Comparison of ENCODE assay signal across 19 cellular contexts in the genomic region with DNA sequence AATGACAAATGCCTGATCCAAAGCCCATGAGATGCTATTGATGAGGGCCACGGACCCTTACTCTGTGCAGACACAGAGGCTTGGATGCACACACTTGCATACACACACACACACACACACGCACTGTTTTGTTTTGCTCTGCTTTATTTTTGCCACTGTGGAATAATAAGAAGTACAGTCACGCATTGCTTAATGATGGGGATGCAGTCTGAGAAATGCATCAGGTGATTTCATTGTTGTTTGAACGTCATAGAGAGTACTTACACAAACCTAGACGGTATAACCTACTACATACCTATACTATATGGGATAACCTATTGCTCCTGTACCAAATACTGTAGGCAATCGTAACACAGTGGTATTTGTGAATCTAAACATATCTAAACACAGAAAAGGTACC.
"Had no signal": no experiment of that assay in that cellular context is flagged by ENCODE, and none has a peak within 500 bp of the region (broad histone marks: within the 10 kb centered on the region; RNA-seq: fewer than 3 reads in every experiment).

No MANE protein-coding gene starts in this region.

- H3K9me3 ChIP-seq: body of pancreas, psoas muscle, thoracic aorta had no signal

- H3K27me3 ChIP-seq: body of pancreas, left lung had no signal

- H3K27ac Mint-ChIP-seq: activated naive CD8-positive, alpha-beta T cell; activated T-helper 1 cell treated with anti-CD3 and anti-CD28 coated beads, Interleukin-12 subunit alpha, Interleukin-12 subunit beta, Interleukin-2, Interleukin-4 antibody, amounts not matched to agents 30 ng/mL and 10 ng/mL and 1 ng/mL, durations not matched to agents 14 hours and 24 hours and 36 hours; stimulated activated effector memory CD8-positive, alpha-beta T cell treated with anti-CD3 and anti-CD28 coated beads, Interleukin-12 subunit alpha, Interleukin-12 subunit beta, amount 100 ng/mL, for 72 hours; T-helper 17 cell had no signal

- H3K27ac ChIP-seq: coronary artery, psoas muscle, thoracic aorta had no signal

- FAIRE-seq: endometrium, frontal cortex, small intestine had no signal

- ATAC-seq: body of pancreas; left lung; psoas muscle; right cardiac atrium; stimulated activated effector memory CD8-positive, alpha-beta T cell treated with anti-CD3 and anti-CD28 coated beads, Interleukin-12 subunit alpha, Interleukin-12 subunit beta, amount 100 ng/mL, for 72 hours; T-helper 17 cell had no signal

- H3K27me3 Mint-ChIP-seq: activated naive CD8-positive, alpha-beta T cell had no signal

- H3K36me3 Mint-ChIP-seq: stimulated activated effector memory CD8-positive, alpha-beta T cell treated with anti-CD3 and anti-CD28 coated beads, Interleukin-12 subunit alpha, Interleukin-12 subunit beta, amount 100 ng/mL, for 72 hours had no signal

- H3K4me1 ChIP-seq: psoas muscle had no signal

- H3K4me3 ChIP-seq: body of pancreas, coronary artery, left lung, psoas muscle, thoracic aorta had no signal

- H3K36me3 ChIP-seq: left lung, thoracic aorta had no signal

- H3K4me3 Mint-ChIP-seq: activated naive CD8-positive, alpha-beta T cell; activated T-helper 1 cell treated with anti-CD3 and anti-CD28 coated beads, Interleukin-12 subunit alpha, Interleukin-12 subunit beta, Interleukin-2, Interleukin-4 antibody, amounts not matched to agents 30 ng/mL and 10 ng/mL and 1 ng/mL, durations not matched to agents 14 hours and 24 hours and 36 hours; central memory CD8-positive, alpha-beta T cell; stimulated activated effector memory CD8-positive, alpha-beta T cell treated with anti-CD3 and anti-CD28 coated beads, Interleukin-12 subunit alpha, Interleukin-12 subunit beta, amount 100 ng/mL, for 72 hours; T-helper 17 cell had no signal

- H3K4me1 Mint-ChIP-seq: central memory CD8-positive, alpha-beta T cell; stimulated activated effector memory CD8-positive, alpha-beta T cell treated with anti-CD3 and anti-CD28 coated beads, Interleukin-12 subunit alpha, Interleukin-12 subunit beta, amount 100 ng/mL, for 72 hours; T-helper 17 cell had no signal

- DNase-seq: activated CD4-positive, CD25-positive, alpha-beta regulatory T cell treated with anti-CD3 and anti-CD28 coated beads, Interleukin-2, amount 50 U/mL, for 72 hours; amniotic stem cell; body of pancreas; erythroblast; left lung; midbrain; psoas muscle; right cardiac atrium; small intestine; stimulated activated CD4-positive, alpha-beta T cell treated with anti-CD3 and anti-CD28 coated beads, Interleukin-4, amount 100 ng/mL, for 24 hours; T-helper 17 cell had no signal
